In genomic region chr1:109668123-109668800, GRCh38 we compare ENCODE assay signal across 6 cellular contexts. TPM values are rescaled to one million over a fixed set of nuclear protein-coding genes. Genes with fewer than 3 reads are reported as not detected.
A peak's percentile ranks its signal among the peaks of the same experiment; 100 is the strongest.
DNase-seq lines count a peak whose midpoint lies in the region; ATAC-seq and TF ChIP-seq lines count a peak whose summit lies in the region.

No MANE protein-coding gene starts in this region.

- H3K27ac Mint-ChIP-seq in CD4-positive, CD25-positive, alpha-beta regulatory T cell = peak overlapping the region in 1 of 3 donors; percentile 36
- no peak overlapping the region for H3K27ac Mint-ChIP-seq in activated CD4-positive, alpha-beta memory T cell treated with anti-CD3 and anti-CD28 coated beads, Interleukin-2, amount 10 ng/mL, durations not matched to agents 7 days and 5 days

- H3K4me1 Mint-ChIP-seq in CD4-positive, CD25-positive, alpha-beta regulatory T cell = peaks cover 5 to 23% (median 10%) of the 10 kb centered on the region in 4 donors
- H3K4me1 Mint-ChIP-seq in activated CD4-positive, alpha-beta memory T cell treated with anti-CD3 and anti-CD28 coated beads, Interleukin-2, amount 10 ng/mL, durations not matched to agents 7 days and 5 days = peaks cover 26% of the 10 kb centered on the region

- DNase-seq in CD4-positive, CD25-positive, alpha-beta regulatory T cell = no peak
- DNase-seq in activated CD4-positive, alpha-beta memory T cell treated with anti-CD3 and anti-CD28 coated beads, Interleukin-2, amount 10 ng/mL, durations not matched to agents 7 days and 5 days = no peak
- DNase-seq in lower lobe of right lung (no peak), NCI-H1436 (lab: John Stamatoyannopoulos, UW) (no peak)
- no peak for DNase-seq in NK-92 treated with Interleukin-12 subunit alpha and Interleukin-12 subunit beta, amount 100 ng/mL, for 24 hours (lab: John Stamatoyannopoulos, UW)

- no peaks in the 10 kb centered on the region for H3K27me3 Mint-ChIP-seq in CD4-positive, CD25-positive, alpha-beta regulatory T cell
- no peaks in the 10 kb centered on the region for H3K27me3 Mint-ChIP-seq in activated CD4-positive, alpha-beta memory T cell treated with anti-CD3 and anti-CD28 coated beads, Interleukin-2, amount 10 ng/mL, durations not matched to agents 7 days and 5 days

- no peaks in the 10 kb centered on the region for H3K36me3 Mint-ChIP-seq in CD4-positive, CD25-positive, alpha-beta regulatory T cell
- no peaks in the 10 kb centered on the region for H3K36me3 Mint-ChIP-seq in activated CD4-positive, alpha-beta memory T cell treated with anti-CD3 and anti-CD28 coated beads, Interleukin-2, amount 10 ng/mL, durations not matched to agents 7 days and 5 days (ENCODE audit: low read depth)

- no peak overlapping the region for H3K27ac ChIP-seq in CD4-positive, CD25-positive, alpha-beta regulatory T cell (ENCODE audit: insufficient read depth, low read length, poor library complexity, severe bottlenecking)
- H3K27ac ChIP-seq in lower lobe of right lung = no peak overlapping the region

- intact Hi-C loops in lower lobe of right lung (cut with DNase I) = no loop called here

- no peaks in the 10 kb centered on the region for H3K27me3 ChIP-seq in CD4-positive, CD25-positive, alpha-beta regulatory T cell (ENCODE audit: control insufficient read depth, insufficient read depth, low read length)
- H3K27me3 ChIP-seq in lower lobe of right lung (ENCODE audit: low read depth) = no peaks in the 10 kb centered on the region

- no peak for TF ChIP-seq CTCF in lower lobe of right lung (IDR thresholded peaks at IDR 0.05)

- no peaks in the 10 kb centered on the region for H3K9me3 Mint-ChIP-seq in CD4-positive, CD25-positive, alpha-beta regulatory T cell
- no peaks in the 10 kb centered on the region for H3K9me3 Mint-ChIP-seq in activated CD4-positive, alpha-beta memory T cell treated with anti-CD3 and anti-CD28 coated beads, Interleukin-2, amount 10 ng/mL, durations not matched to agents 7 days and 5 days

- CTCF ChIA-PET in activated CD4-positive, alpha-beta memory T cell treated with anti-CD3 and anti-CD28 coated beads, Interleukin-2, amount 10 ng/mL, durations not matched to agents 7 days and 5 days (lab: Charles Lee) = interaction anchor here (0.9 kb wide), 1 partner anchor 28 kb away, joined by 3 read pairs; no protein-coding TSS in a partner anchor

- POLR2A ChIA-PET in activated CD4-positive, alpha-beta memory T cell treated with anti-CD3 and anti-CD28 coated beads, Interleukin-2, amount 10 ng/mL, durations not matched to agents 7 days and 5 days (lab: Charles Lee) = interaction anchor here (0.6 to 1.5 kb wide), 2 partner anchors 13 to 119 kb away, joined by 3 to 5 read pairs; no protein-coding TSS in a partner anchor

- H3K4me3 Mint-ChIP-seq in CD4-positive, CD25-positive, alpha-beta regulatory T cell = peak overlapping the region; percentile 49 to 86 (median 76)
- peak overlapping the region; percentile 66 for H3K4me3 Mint-ChIP-seq in activated CD4-positive, alpha-beta memory T cell treated with anti-CD3 and anti-CD28 coated beads, Interleukin-2, amount 10 ng/mL, durations not matched to agents 7 days and 5 days

- H3K4me3 ChIP-seq in CD4-positive, CD25-positive, alpha-beta regulatory T cell (ENCODE audit: low read depth, low read length) = no peak overlapping the region
- peak overlapping the region; percentile 59 for H3K4me3 ChIP-seq in lower lobe of right lung

- H3K4me1 ChIP-seq in CD4-positive, CD25-positive, alpha-beta regulatory T cell (ENCODE audit: control insufficient read depth, insufficient read depth, low read length, poor library complexity, severe bottlenecking) = peaks cover 10% of the 10 kb centered on the region
- peaks cover 5% of the 10 kb centered on the region for H3K4me1 ChIP-seq in lower lobe of right lung

- no peak for ATAC-seq in CD4-positive, CD25-positive, alpha-beta regulatory T cell (ENCODE audit: low read depth in 2 of 2)
- peak; percentile 11 to 15 for ATAC-seq in lower lobe of right lung
- ATAC-seq in HG02763 (IDR thresholded peaks at IDR 0.05; ENCODE audit: unreplicated experiment) = no peak

- H3K9me3 ChIP-seq in CD4-positive, CD25-positive, alpha-beta regulatory T cell (ENCODE audit: control insufficient read depth in 2 of 2, low read length in 2 of 2) = no peaks in the 10 kb centered on the region
- H3K9me3 ChIP-seq in lower lobe of right lung = no peaks in the 10 kb centered on the region

- no peaks in the 10 kb centered on the region for H3K36me3 ChIP-seq in CD4-positive, CD25-positive, alpha-beta regulatory T cell (ENCODE audit: control insufficient read depth, insufficient read depth, low read length)
- H3K36me3 ChIP-seq in lower lobe of right lung = peaks cover 5% of the 10 kb centered on the region

RNA-seq across cellular contexts. Expression of gene GSTM2, which starts 0.4 kb away (rescaled TPM):
- 36.2 TPM for total RNA-seq in CD4-positive, CD25-positive, alpha-beta regulatory T cell
- 10 to 100 TPM in 2 of 4 donors, 1 to 10 TPM in 2; 8.0 to 11.9 (median 10.4) TPM for polyA plus RNA-seq in CD4-positive, CD25-positive, alpha-beta regulatory T cell
- total RNA-seq in activated CD4-positive, alpha-beta memory T cell treated with anti-CD3 and anti-CD28 coated beads, Interleukin-2, amount 10 ng/mL, durations not matched to agents 7 days and 5 days = 10 to 100 TPM; 15.9 to 17.6 TPM
- 35.7 TPM for total RNA-seq in lower lobe of right lung

RNA-seq across cellular contexts. Expression of gene GSTM4, which starts 12.4 kb away (rescaled TPM):
- total RNA-seq in CD4-positive, CD25-positive, alpha-beta regulatory T cell = 14.4 TPM
- polyA plus RNA-seq in CD4-positive, CD25-positive, alpha-beta regulatory T cell = 10 to 100 TPM in 3 of 4 donors, 1 to 10 TPM in 1; 2.2 to 31.4 (median 17.6) TPM
- total RNA-seq in activated CD4-positive, alpha-beta memory T cell treated with anti-CD3 and anti-CD28 coated beads, Interleukin-2, amount 10 ng/mL, durations not matched to agents 7 days and 5 days = 10 to 100 TPM; 10.4 to 14.3 TPM
- 15.7 TPM for total RNA-seq in lower lobe of right lung

RNA-seq across cellular contexts. Expression of gene GSTM1, which starts 19.4 kb away (rescaled TPM):
- total RNA-seq in CD4-positive, CD25-positive, alpha-beta regulatory T cell = 18.7 TPM
- polyA plus RNA-seq in CD4-positive, CD25-positive, alpha-beta regulatory T cell = 100 to 1,000 TPM in 1 of 4 donors, 10 to 100 TPM in 2, not detected in 1; 38.8 to 123 (median 53.4) TPM
- total RNA-seq in activated CD4-positive, alpha-beta memory T cell treated with anti-CD3 and anti-CD28 coated beads, Interleukin-2, amount 10 ng/mL, durations not matched to agents 7 days and 5 days = not detected
- not detected for total RNA-seq in lower lobe of right lung

RNA-seq across cellular contexts. Expression of gene GSTM5, which starts 43.8 kb away (rescaled TPM):
- total RNA-seq in CD4-positive, CD25-positive, alpha-beta regulatory T cell = not detected
- not detected for polyA plus RNA-seq in CD4-positive, CD25-positive, alpha-beta regulatory T cell
- total RNA-seq in activated CD4-positive, alpha-beta memory T cell treated with anti-CD3 and anti-CD28 coated beads, Interleukin-2, amount 10 ng/mL, durations not matched to agents 7 days and 5 days = not detected
- 11.7 TPM for total RNA-seq in lower lobe of right lung

RNA-seq across cellular contexts. Expression of gene AMPD2, which starts 48.6 kb away (rescaled TPM):
- 203 TPM for total RNA-seq in CD4-positive, CD25-positive, alpha-beta regulatory T cell
- 10 to 100 TPM; 23.3 to 30.9 (median 26.7) TPM for polyA plus RNA-seq in CD4-positive, CD25-positive, alpha-beta regulatory T cell
- 100 to 1,000 TPM; 110 to 122 TPM for total RNA-seq in activated CD4-positive, alpha-beta memory T cell treated with anti-CD3 and anti-CD28 coated beads, Interleukin-2, amount 10 ng/mL, durations not matched to agents 7 days and 5 days
- 55.9 TPM for total RNA-seq in lower lobe of right lung

Comparison
In these comparisons a context has a peak if more than half of its experiments do, and no peak if none do; other contexts are left out.
1. ATAC-seq: peak in lower lobe of right lung (2 of 2); none in CD4-positive, CD25-positive, alpha-beta regulatory T cell (0 of 2) and HG02763 (single experiment).
2. RNA of gene GSTM1, which starts 19.4 kb away (total RNA-seq): 18.7 TPM in CD4-positive, CD25-positive, alpha-beta regulatory T cell (single experiment); not detected in activated CD4-positive, alpha-beta memory T cell treated with anti-CD3 and anti-CD28 coated beads, Interleukin-2, amount 10 ng/mL, durations not matched to agents 7 days and 5 days and not detected in lower lobe of right lung (single experiment); every median in the first group is over 10 times any median in the second.